Comparison of ENCODE assay signal across 8 cellular contexts in genomic region chr3:185824051-185824466, GRCh38. TPM values are rescaled to one million over a fixed set of nuclear protein-coding genes. Genes with fewer than 3 reads are reported as not detected.
DNase-seq lines count a peak whose midpoint lies in the region; ATAC-seq, FAIRE-seq and TF ChIP-seq lines count a peak whose summit lies in the region.

No MANE protein-coding gene starts in this region.

- peaks cover 16% of the 10 kb centered on the region for H3F3A ChIP-seq in PC-3 (ENCODE audit: low read length, unreplicated experiment)

- H3K27me3 ChIP-seq in PC-3 (ENCODE audit: low read length) (no peaks in the 10 kb centered on the region), mononuclear cell (ENCODE audit: insufficient read depth, low read length) (peaks cover 51% of the 10 kb centered on the region)

- peaks cover 80% of the 10 kb centered on the region for H3K79me2 ChIP-seq in PC-3 (ENCODE audit: low read length)

- no peak for FAIRE-seq in GM12891 (lab: Jason Lieb, UNC)

- H3K4me1 ChIP-seq in PC-3 (ENCODE audit: insufficient read depth, low read length), result peaks cover 36% of the 10 kb centered on the region
- H3K4me1 ChIP-seq in mononuclear cell (ENCODE audit: insufficient read depth, low read length), result peaks cover 14% of the 10 kb centered on the region

- BruUV-seq in PC-3 (replicated peaks; lab: Mats Ljungman, UMichigan), result no TSS peak

- peak; percentile 1; the same call in 1 of the 2 replicates for ATAC-seq in PC-3
- no peak for ATAC-seq in HG02642 (IDR thresholded peaks at IDR 0.05; ENCODE audit: poor library complexity, unreplicated experiment)
- ATAC-seq in HG03095 (IDR thresholded peaks at IDR 0.05; ENCODE audit: unreplicated experiment), result no peak

- H4K20me1 ChIP-seq in PC-3 (ENCODE audit: low read length), result peaks cover 19% of the 10 kb centered on the region

- H3K9ac ChIP-seq in PC-3 (ENCODE audit: low read length), result peak overlapping the region; percentile 92

- POLR2A ChIA-PET in PC-3 (lab: Charles Lee; ENCODE audit: unreplicated experiment), result interaction anchor here (0.6 kb wide), 2 partner anchors 16 to 55 kb away, joined by 5 to 20 read pairs; no protein-coding TSS in a partner anchor

- H3K9me3 ChIP-seq in PC-3 (ENCODE audit: low read length), result no peaks in the 10 kb centered on the region
- no peaks in the 10 kb centered on the region for H3K9me3 ChIP-seq in mononuclear cell (ENCODE audit: low read depth, low read length)

- H3K9me2 ChIP-seq in PC-3 (replicated peaks; ENCODE audit: low read length), result no peaks in the 10 kb centered on the region

- H2AFZ ChIP-seq in PC-3 (ENCODE audit: low read length), result peak overlapping the region; percentile 41

- no peak for TF ChIP-seq CTCF in PC-3 (conservative IDR thresholded peaks at IDR 0.05; ENCODE audit: low read depth, low read length)

- H3K27ac ChIP-seq in PC-3 (ENCODE audit: low read length), result peak overlapping the region; percentile 83

- H3K4me2 ChIP-seq in PC-3 (ENCODE audit: low read length), result peak overlapping the region; percentile 92

- TF ChIP-seq POLR2A in GM12891 (IDR thresholded peaks at IDR 0.05; ENCODE audit: low read depth, low read length), result no peak

- DNase-seq in GM12891 (ENCODE audit: insufficient read length, low spot score) (peak; percentile 30), PC-3 (no peak), dermis blood vessel endothelial cell (peak; percentile 42), T1000 (lab: John Stamatoyannopoulos, UW) (no peak), head of caudate nucleus (no peak)

- peaks cover 11% of the 10 kb centered on the region; the same call in 1 of the 2 replicates for H3K36me3 ChIP-seq in PC-3 (ENCODE audit: low read depth, low read length)

- CTCF ChIA-PET in PC-3 (lab: Charles Lee), result interaction anchor here (1.6 kb wide), 1 partner anchor 90 kb away, joined by 6 read pairs; no protein-coding TSS in a partner anchor

- intact Hi-C loops in PC-3 (cut with micrococcal nuclease) (loop anchor here (2.0 to 5.0 kb wide), 4 partner anchors 37 to 162 kb away; no protein-coding TSS in a partner anchor), head of caudate nucleus (cut with DNase I) (no loop called here)

- H3K4me3 ChIP-seq in PC-3 (ENCODE audit: low read length) (peak overlapping the region; percentile 85), mononuclear cell (ENCODE audit: low read length) (peak overlapping the region; percentile 52)

TF ChIP-seq in GM12891, 5 proteins besides CTCF, POLR2A, EP300 and RAD21:
- TF ChIP-seq POLR2AphosphoS5 (IDR thresholded peaks at IDR 0.05; ENCODE audit: low read depth, low read length) (no peak), PAX5 (IDR thresholded peaks at IDR 0.05; ENCODE audit: insufficient read depth, low read length, severe bottlenecking) (no peak), TAF1 (IDR thresholded peaks at IDR 0.05; ENCODE audit: low read depth, low read length) (no peak), POU2F2 (IDR thresholded peaks at IDR 0.05; ENCODE audit: low read depth, low read length) (no peak), SPI1 (IDR thresholded peaks at IDR 0.05; ENCODE audit: low read depth, low read length) (no peak)

RNA-seq across cellular contexts. Expression of gene IGF2BP2, which starts 0.8 kb away (rescaled TPM):
- polyA plus RNA-seq in GM12891 (2012; ENCODE audit: low read depth, missing spikeins), result 0.06 TPM
- total RNA-seq in PC-3 (2014; rRNA removed) (81.2 and 105 TPM in 2 replicates), dermis blood vessel endothelial cell (30.0 and 61.2 TPM in 2 replicates), mononuclear cell (8.4 TPM)

Comparison
In these comparisons a context has a peak if more than half of its experiments do, and no peak if none do; other contexts are left out.
1. DNase-seq: peak in GM12891 (single experiment) and dermis blood vessel endothelial cell (single experiment); none in PC-3 (single experiment), T1000 (single experiment) and head of caudate nucleus (0 of 42).